Comparison of ENCODE assay signal across 28 cellular contexts in the genomic region with DNA sequence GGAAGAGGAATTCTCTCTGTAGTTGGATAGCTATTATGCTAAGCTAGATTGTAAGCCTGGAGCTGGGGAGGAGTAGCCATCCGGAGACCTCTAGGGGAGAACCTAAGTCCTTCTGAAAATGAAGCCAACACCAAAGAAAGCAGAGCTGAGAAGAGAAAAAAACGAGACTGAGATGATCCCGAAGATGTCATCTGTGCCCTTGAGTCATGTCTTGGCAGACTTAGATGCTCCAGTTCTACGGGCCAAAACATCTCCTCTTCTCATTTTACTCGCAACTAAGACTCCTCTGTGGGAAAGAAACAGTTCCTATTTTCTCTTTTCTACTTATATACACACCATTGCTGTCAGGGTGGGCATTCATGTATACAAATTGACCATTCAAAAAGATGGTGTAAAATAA. TPM values are rescaled to one million over a fixed set of nuclear protein-coding genes. Genes with fewer than 3 reads are reported as not detected.
"Had no signal": no experiment of that assay in that cellular context is flagged by ENCODE, and none has a peak within 500 bp of the region (broad histone marks: within the 10 kb centered on the region; RNA-seq: fewer than 3 reads in every experiment).

No MANE protein-coding gene starts in this region.

- H3K4me1 Mint-ChIP-seq: activated naive CD4-positive, alpha-beta T cell treated with anti-CD3 and anti-CD28 coated beads, Interleukin-2, amount 10 ng/mL, durations not matched to agents 7 days and 5 days; activated naive CD8-positive, alpha-beta T cell treated with anti-CD3 and anti-CD28 coated beads, Interleukin-2, amount 10 ng/mL, durations not matched to agents 7 days and 5 days; central memory CD8-positive, alpha-beta T cell had no signal

- H3K4me3 Mint-ChIP-seq: activated CD4-positive, alpha-beta memory T cell treated with anti-CD3 and anti-CD28 coated beads for 36 hours; activated CD8-positive, alpha-beta T cell treated with anti-CD3 and anti-CD28 coated beads, Interleukin-2, amount 10 ng/mL, durations not matched to agents 7 days and 5 days; activated naive CD4-positive, alpha-beta T cell treated with anti-CD3 and anti-CD28 coated beads, Interleukin-2, amount 10 ng/mL, durations not matched to agents 7 days and 5 days; activated naive CD8-positive, alpha-beta T cell treated with anti-CD3 and anti-CD28 coated beads, Interleukin-2, amount 10 ng/mL, durations not matched to agents 7 days and 5 days; activated T-cell treated with anti-CD3 and anti-CD28 coated beads, Interleukin-2, amount 50 U/mL, for 24 hours; activated T-cell treated with anti-CD3 and anti-CD28 coated beads, Interleukin-2, amount 50 U/mL, for 72 hours; brain; central memory CD8-positive, alpha-beta T cell had no signal

- H3K4me3 ChIP-seq: ascending aorta, breast epithelium, gastroesophageal sphincter, heart right ventricle had no signal

- DNase-seq: activated CD4-positive, alpha-beta memory T cell treated with anti-CD3 and anti-CD28 coated beads for 36 hours; activated CD4-positive, alpha-beta T cell treated with anti-CD3 and anti-CD28 coated beads for 1 hour; activated CD4-positive, alpha-beta T cell treated with anti-CD3 and anti-CD28 coated beads for 48 hours; activated CD8-positive, alpha-beta memory T cell treated with anti-CD3 and anti-CD28 coated beads, Interleukin-2, amount 50 U/mL, for 48 hours; activated CD8-positive, alpha-beta T cell treated with anti-CD3 and anti-CD28 coated beads, Interleukin-2, amount 10 ng/mL, durations not matched to agents 7 days and 5 days; activated gamma-delta T cell; activated naive CD4-positive, alpha-beta T cell; activated naive CD4-positive, alpha-beta T cell treated with anti-CD3 and anti-CD28 coated beads, Interleukin-2, amount 10 ng/mL, durations not matched to agents 7 days and 5 days; activated naive CD8-positive, alpha-beta T cell treated with anti-CD3 and anti-CD28 coated beads, Interleukin-2, amount 10 ng/mL, durations not matched to agents 7 days and 5 days; activated T-cell treated with anti-CD3 and anti-CD28 coated beads for 4 hours; activated T-cell treated with anti-CD3 and anti-CD28 coated beads, Interleukin-2, amount 50 U/mL, for 24 hours; activated T-cell treated with anti-CD3 and anti-CD28 coated beads, Interleukin-2, amount 50 U/mL, for 72 hours; cortex of kidney; dermis blood vessel endothelial cell; effector CD8-positive, alpha-beta T cell; foreskin melanocyte; heart right ventricle; hippocampal formation; T-helper 2 cell had no signal

- H3K27me3 ChIP-seq: ascending aorta, breast epithelium, gastroesophageal sphincter had no signal

- H3K27me3 Mint-ChIP-seq: activated CD4-positive, alpha-beta memory T cell treated with anti-CD3 and anti-CD28 coated beads for 36 hours; activated naive CD4-positive, alpha-beta T cell treated with anti-CD3 and anti-CD28 coated beads, Interleukin-2, amount 10 ng/mL, durations not matched to agents 7 days and 5 days; activated naive CD8-positive, alpha-beta T cell treated with anti-CD3 and anti-CD28 coated beads, Interleukin-2, amount 10 ng/mL, durations not matched to agents 7 days and 5 days; central memory CD8-positive, alpha-beta T cell had no signal

- H3K36me3 ChIP-seq: ascending aorta, breast epithelium, gastroesophageal sphincter, heart right ventricle had no signal

- FAIRE-seq: colon had no signal

- H3K36me3 Mint-ChIP-seq: activated CD4-positive, alpha-beta memory T cell treated with anti-CD3 and anti-CD28 coated beads for 36 hours; activated naive CD4-positive, alpha-beta T cell treated with anti-CD3 and anti-CD28 coated beads, Interleukin-2, amount 10 ng/mL, durations not matched to agents 7 days and 5 days; activated naive CD4-positive, alpha-beta T cell treated with anti-CD3 and anti-CD28 coated beads, Interleukin-2, amount 50 U/mL, for 72 hours; activated naive CD8-positive, alpha-beta T cell treated with anti-CD3 and anti-CD28 coated beads, Interleukin-2, amount 10 ng/mL, durations not matched to agents 7 days and 5 days; brain had no signal

- H3K9me3 Mint-ChIP-seq: activated CD4-positive, alpha-beta memory T cell treated with anti-CD3 and anti-CD28 coated beads for 36 hours; activated naive CD4-positive, alpha-beta T cell treated with anti-CD3 and anti-CD28 coated beads, Interleukin-2, amount 10 ng/mL, durations not matched to agents 7 days and 5 days; activated naive CD8-positive, alpha-beta T cell treated with anti-CD3 and anti-CD28 coated beads, Interleukin-2, amount 10 ng/mL, durations not matched to agents 7 days and 5 days; activated T-cell treated with anti-CD3 and anti-CD28 coated beads, Interleukin-2, amount 50 U/mL, for 72 hours had no signal

- H3K4me1 ChIP-seq: ascending aorta, breast epithelium, gastroesophageal sphincter, heart right ventricle had no signal

- H3K27ac ChIP-seq: ascending aorta, breast epithelium, gastroesophageal sphincter, heart right ventricle had no signal

- H3K27ac Mint-ChIP-seq: activated CD4-positive, alpha-beta memory T cell treated with anti-CD3 and anti-CD28 coated beads for 36 hours; activated CD8-positive, alpha-beta T cell treated with anti-CD3 and anti-CD28 coated beads, Interleukin-2, amount 10 ng/mL, durations not matched to agents 7 days and 5 days; activated naive CD4-positive, alpha-beta T cell treated with anti-CD3 and anti-CD28 coated beads, Interleukin-2, amount 10 ng/mL, durations not matched to agents 7 days and 5 days; activated naive CD4-positive, alpha-beta T cell treated with anti-CD3 and anti-CD28 coated beads, Interleukin-2, amount 50 U/mL, for 72 hours; activated naive CD8-positive, alpha-beta T cell treated with anti-CD3 and anti-CD28 coated beads, Interleukin-2, amount 10 ng/mL, durations not matched to agents 7 days and 5 days; activated T-cell treated with anti-CD3 and anti-CD28 coated beads, Interleukin-2, amount 50 U/mL, for 24 hours; activated T-cell treated with anti-CD3 and anti-CD28 coated beads, Interleukin-2, amount 50 U/mL, for 72 hours; brain had no signal

- H3K9me3 ChIP-seq: ascending aorta had no signal

RNA-seq across cellular contexts. Expression of gene ADCY2, which starts 34.3 kb away (rescaled TPM):
- total RNA-seq: activated CD4-positive, alpha-beta memory T cell treated with anti-CD3 and anti-CD28 coated beads for 36 hours; activated CD8-positive, alpha-beta T cell treated with anti-CD3 and anti-CD28 coated beads, Interleukin-2, amount 10 ng/mL, durations not matched to agents 7 days and 5 days; activated naive CD4-positive, alpha-beta T cell treated with anti-CD3 and anti-CD28 coated beads, Interleukin-2, amount 50 U/mL, for 72 hours; activated naive CD8-positive, alpha-beta T cell treated with anti-CD3 and anti-CD28 coated beads, Interleukin-2, amount 10 ng/mL, durations not matched to agents 7 days and 5 days; activated T-cell treated with anti-CD3 and anti-CD28 coated beads, Interleukin-2, amount 50 U/mL, for 72 hours; dermis blood vessel endothelial cell; glomerular endothelial cell; T-helper 1 cell treated with Interleukin-12 subunit alpha and Interleukin-12 subunit beta and Interleukin-4 antibody, amounts not matched to agents 30 ng/mL and 1 ng/mL, for 36 hours had no signal
